In the genomic region with DNA sequence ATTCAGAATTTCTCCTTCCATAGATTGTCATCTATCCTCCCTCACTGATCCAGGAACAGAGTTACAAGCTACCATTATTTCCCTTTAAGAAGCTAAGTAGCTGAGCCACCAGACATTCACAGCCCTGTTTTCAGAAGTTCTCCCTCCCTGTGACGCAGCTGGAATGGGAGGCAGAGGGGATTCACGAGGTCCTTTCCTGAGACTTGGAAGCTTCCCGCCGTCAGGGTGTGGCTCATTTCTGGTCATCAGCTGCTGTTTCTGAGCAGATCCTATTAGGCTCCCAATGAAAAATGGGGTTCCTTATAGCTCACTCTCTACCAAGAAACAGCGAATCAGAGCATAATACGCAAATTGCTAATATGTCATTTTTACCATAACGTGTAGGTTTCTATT, we compare ENCODE assay signal across 2 cellular contexts.
TF ChIP-seq lines count a peak whose summit lies in the region.

No MANE protein-coding gene starts in this region.

TF ChIP-seq in A549, 52 proteins besides CTCF, POLR2A, EP300 and RAD21 (continued from another document):
- no peak for TF ChIP-seq GATA3 (IDR thresholded peaks at IDR 0.05; ENCODE audit: borderline replicate concordance)
- TF ChIP-seq FOXS1 (CRISPR knock-in tag; IDR thresholded peaks at IDR 0.05), result no peak
- no peak for TF ChIP-seq RFX5 (IDR thresholded peaks at IDR 0.05)
- no peak for TF ChIP-seq RARB (CRISPR knock-in tag; IDR thresholded peaks at IDR 0.05)
- TF ChIP-seq EHF (CRISPR knock-in tag; IDR thresholded peaks at IDR 0.05), result no peak
- TF ChIP-seq TFCP2L1 (CRISPR knock-in tag; IDR thresholded peaks at IDR 0.05), result no peak
- TF ChIP-seq MYC (IDR thresholded peaks at IDR 0.05; ENCODE audit: borderline replicate concordance, low read length), result no peak
- TF ChIP-seq MAZ (IDR thresholded peaks at IDR 0.05; ENCODE audit: borderline replicate concordance, low read depth, low read length), result no peak
- no peak for TF ChIP-seq ZSCAN20 (CRISPR knock-in tag; IDR thresholded peaks at IDR 0.05)
- no peak for TF ChIP-seq KDM5A (IDR thresholded peaks at IDR 0.05)
- no peak for TF ChIP-seq CBX2 (IDR thresholded peaks at IDR 0.05; ENCODE audit: borderline replicate concordance, low read depth)

TF ChIP-seq in IMR-90, 13 proteins besides CTCF, POLR2A, EP300 and RAD21:
- no peak for TF ChIP-seq BHLHE40 (IDR thresholded peaks at IDR 0.05; ENCODE audit: low read depth, low read length)
- TF ChIP-seq, protein P1, sequence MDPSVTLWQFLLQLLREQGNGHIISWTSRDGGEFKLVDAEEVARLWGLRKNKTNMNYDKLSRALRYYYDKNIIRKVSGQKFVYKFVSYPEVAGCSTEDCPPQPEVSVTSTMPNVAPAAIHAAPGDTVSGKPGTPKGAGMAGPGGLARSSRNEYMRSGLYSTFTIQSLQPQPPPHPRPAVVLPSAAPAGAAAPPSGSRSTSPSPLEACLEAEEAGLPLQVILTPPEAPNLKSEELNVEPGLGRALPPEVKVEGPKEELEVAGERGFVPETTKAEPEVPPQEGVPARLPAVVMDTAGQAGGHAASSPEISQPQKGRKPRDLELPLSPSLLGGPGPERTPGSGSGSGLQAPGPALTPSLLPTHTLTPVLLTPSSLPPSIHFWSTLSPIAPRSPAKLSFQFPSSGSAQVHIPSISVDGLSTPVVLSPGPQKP (IDR thresholded peaks at IDR 0.05; ENCODE audit: borderline replicate concordance, low read depth, low read length), result no peak
- TF ChIP-seq NFE2L2 (IDR thresholded peaks at IDR 0.05; ENCODE audit: low read depth, low read length), result no peak
- no peak for TF ChIP-seq RCOR1 (IDR thresholded peaks at IDR 0.05; ENCODE audit: insufficient replicate concordance, low read length)
- TF ChIP-seq MAFK (IDR thresholded peaks at IDR 0.05; ENCODE audit: low read depth, low read length), result no peak
- no peak for TF ChIP-seq RFX5 (IDR thresholded peaks at IDR 0.05; ENCODE audit: low read depth, low read length)
- TF ChIP-seq FOS (IDR thresholded peaks at IDR 0.05; ENCODE audit: low read depth, low read length), result no peak
- TF ChIP-seq MAZ (IDR thresholded peaks at IDR 0.05; ENCODE audit: borderline replicate concordance, low read depth, low read length), result no peak
- no peak for TF ChIP-seq SMC3 (IDR thresholded peaks at IDR 0.05; ENCODE audit: low read depth, low read length)
- no peak for TF ChIP-seq MXI1 (IDR thresholded peaks at IDR 0.05; ENCODE audit: borderline replicate concordance, low read depth, low read length)
- no peak for TF ChIP-seq CEBPB (IDR thresholded peaks at IDR 0.05; ENCODE audit: low read depth, low read length)
- TF ChIP-seq, protein P2, sequence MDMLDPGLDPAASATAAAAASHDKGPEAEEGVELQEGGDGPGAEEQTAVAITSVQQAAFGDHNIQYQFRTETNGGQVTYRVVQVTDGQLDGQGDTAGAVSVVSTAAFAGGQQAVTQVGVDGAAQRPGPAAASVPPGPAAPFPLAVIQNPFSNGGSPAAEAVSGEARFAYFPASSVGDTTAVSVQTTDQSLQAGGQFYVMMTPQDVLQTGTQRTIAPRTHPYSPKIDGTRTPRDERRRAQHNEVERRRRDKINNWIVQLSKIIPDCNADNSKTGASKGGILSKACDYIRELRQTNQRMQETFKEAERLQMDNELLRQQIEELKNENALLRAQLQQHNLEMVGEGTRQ (IDR thresholded peaks at IDR 0.05; ENCODE audit: low read depth, low read length), result no peak
- TF ChIP-seq CHD1 (IDR thresholded peaks at IDR 0.05; ENCODE audit: low read depth, low read length), result no peak
TF ChIP-seq in IMR-90: peak in this region for 0.
